In genomic region chr7:130831817-130832481, GRCh38 we compare ENCODE assay signal across 8 cellular contexts.
DNase-seq lines count a peak whose midpoint lies in the region; ATAC-seq and TF ChIP-seq lines count a peak whose summit lies in the region.

No MANE protein-coding gene starts in this region.

- H3K4me1 Mint-ChIP-seq in mesothelial cell of epicardium, result no peaks in the 10 kb centered on the region
- no peaks in the 10 kb centered on the region for H3K4me1 Mint-ChIP-seq in activated CD4-positive, alpha-beta T cell treated with anti-CD3 and anti-CD28 coated beads for 36 hours

- H3K27ac Mint-ChIP-seq in mesothelial cell of epicardium, result no peak overlapping the region
- no peak overlapping the region for H3K27ac Mint-ChIP-seq in activated CD4-positive, alpha-beta T cell treated with anti-CD3 and anti-CD28 coated beads for 36 hours

- TF ChIP-seq CTCF in GM06990 (IDR thresholded peaks at IDR 0.05; ENCODE audit: insufficient read depth, low read length, poor library complexity, severe bottlenecking), result peak; percentile 61
- TF ChIP-seq CTCF in mesothelial cell of epicardium (IDR thresholded peaks at IDR 0.05; ENCODE audit: unreplicated experiment), result peak; percentile 93

- no peak overlapping the region for H3K4me3 Mint-ChIP-seq in mesothelial cell of epicardium
- no peak overlapping the region for H3K4me3 Mint-ChIP-seq in activated CD4-positive, alpha-beta T cell treated with anti-CD3 and anti-CD28 coated beads for 36 hours

- no peak overlapping the region for H3K4me3 ChIP-seq in GM06990 (replicated peaks; ENCODE audit: low read depth, low read length)

- no peaks in the 10 kb centered on the region for H3K36me3 ChIP-seq in GM06990 (ENCODE audit: control insufficient read depth, insufficient read depth, low read length)

- H3K36me3 Mint-ChIP-seq in mesothelial cell of epicardium, result peaks cover 3% of the 10 kb centered on the region
- H3K36me3 Mint-ChIP-seq in activated CD4-positive, alpha-beta T cell treated with anti-CD3 and anti-CD28 coated beads for 36 hours (ENCODE audit: low read depth), result peaks cover 2% of the 10 kb centered on the region

- intact Hi-C loops in left colon (cut with DNase I, micrococcal nuclease), result no loop called here
- intact Hi-C loops in activated CD4-positive, alpha-beta T cell treated with anti-CD3 and anti-CD28 coated beads for 36 hours (cut with DNase I, micrococcal nuclease), result loop anchor here (1.0 to 10.0 kb wide), 7 partner anchors 75 to 769 kb away; no protein-coding TSS in a partner anchor

- POLR2A ChIA-PET in activated CD4-positive, alpha-beta T cell treated with anti-CD3 and anti-CD28 coated beads for 36 hours (lab: Charles Lee), result no interaction called here

- H3K27me3 ChIP-seq in GM06990 (replicated peaks; ENCODE audit: control insufficient read depth, insufficient read depth, low read length), result no peaks in the 10 kb centered on the region

- CTCF ChIA-PET in activated CD4-positive, alpha-beta T cell treated with anti-CD3 and anti-CD28 coated beads for 36 hours (lab: Charles Lee), result interaction anchor here (0.7 to 4.5 kb wide), 15 partner anchors 8 to 795 kb away, joined by 3 to 25 read pairs (median 4); partner anchors contain the start of gene KLHDC10

- DNase-seq in 8988T (peak; percentile 26), GM06990 (ENCODE audit: extremely low read depth, insufficient read length) (no peak), NCI-H446 (lab: John Stamatoyannopoulos, UW) (peak; percentile 12 to 51), cerebellar cortex (ENCODE audit: low spot score) (peak; percentile 62), mesothelial cell of epicardium (ENCODE audit: low spot score in 2 of 2, unreplicated experiment in 2 of 2) (no peak), left colon (no peak)
- DNase-seq in activated CD4-positive, alpha-beta T cell treated with anti-CD3 and anti-CD28 coated beads for 36 hours, result no peak

- peaks cover 11% of the 10 kb centered on the region for H3K27me3 Mint-ChIP-seq in mesothelial cell of epicardium (ENCODE audit: low read depth)
- H3K27me3 Mint-ChIP-seq in activated CD4-positive, alpha-beta T cell treated with anti-CD3 and anti-CD28 coated beads for 36 hours, result peaks cover 16% of the 10 kb centered on the region

- H3K9me3 Mint-ChIP-seq in mesothelial cell of epicardium, result peaks cover 14% of the 10 kb centered on the region
- H3K9me3 Mint-ChIP-seq in activated CD4-positive, alpha-beta T cell treated with anti-CD3 and anti-CD28 coated beads for 36 hours (ENCODE audit: low read depth), result peaks cover 3% of the 10 kb centered on the region

- no peak for ATAC-seq in HG02759 (IDR thresholded peaks at IDR 0.05; ENCODE audit: unreplicated experiment)
- no peak for ATAC-seq in left colon
- no peak for ATAC-seq in activated CD4-positive, alpha-beta T cell treated with anti-CD3 and anti-CD28 coated beads for 36 hours

Comparison
In these comparisons a context has a peak if more than half of its experiments do, and no peak if none do; other contexts are left out.
1. DNase-seq: peak in 8988T (single experiment), NCI-H446 (2 of 2) and cerebellar cortex (single experiment); none in GM06990 (single experiment), mesothelial cell of epicardium (0 of 2), left colon (0 of 2) and activated CD4-positive, alpha-beta T cell treated with anti-CD3 and anti-CD28 coated beads for 36 hours (single experiment).
2. intact Hi-C loops: an anchor here in activated CD4-positive, alpha-beta T cell treated with anti-CD3 and anti-CD28 coated beads for 36 hours (1.0 to 10.0 kb wide); none called in left colon.